2 cellular contexts compared by ENCODE assay signal in genomic region chr7:101133621-101134398, GRCh38.
A peak's percentile ranks its signal among the peaks of the same experiment; 100 is the strongest.
TF ChIP-seq lines count a peak whose summit lies in the region.

No MANE protein-coding gene starts in this region.

TF ChIP-seq in A549, 52 proteins besides CTCF, POLR2A, EP300 and RAD21:
- TF ChIP-seq CBX2 (IDR thresholded peaks at IDR 0.05; ENCODE audit: borderline replicate concordance, low read depth) (no peak), JUN (IDR thresholded peaks at IDR 0.05) (0 out of 5 replicates have a peak, but pooled peaks of 1 of the 2 experiments have one; percentile 21), CHD4 (IDR thresholded peaks at IDR 0.05; ENCODE audit: borderline replicate concordance) (no peak), HOXA7 (CRISPR knock-in tag; IDR thresholded peaks at IDR 0.05) (peak; percentile 42; the same call in 1 of the 2 replicates), TFCP2L1 (CRISPR knock-in tag; IDR thresholded peaks at IDR 0.05) (0 out of 2 replicates have a peak, but pooled peaks have one; percentile 66), RNF2 (IDR thresholded peaks at IDR 0.05; ENCODE audit: borderline replicate concordance, low read depth) (no peak), HOXB5 (CRISPR knock-in tag; IDR thresholded peaks at IDR 0.05) (no peak), RARB (CRISPR knock-in tag; IDR thresholded peaks at IDR 0.05) (no peak)

TF ChIP-seq in HepG2, 621 proteins besides CTCF, POLR2A, EP300 and RAD21 (continues in another document):
- TF ChIP-seq RBM39 (IDR thresholded peaks at IDR 0.05; ENCODE audit: low read depth, low read length, poor library complexity, severe bottlenecking) (no peak), ZNF280B (CRISPR knock-in tag; IDR thresholded peaks at IDR 0.05; ENCODE audit: borderline replicate concordance) (no peak), MAZ (IDR thresholded peaks at IDR 0.05; ENCODE audit: borderline replicate concordance, low read depth, low read length) (no peak), MAZ (CRISPR knock-in tag; IDR thresholded peaks at IDR 0.05; ENCODE audit: low read depth) (no peak), ATF4 (CRISPR knock-in tag; IDR thresholded peaks at IDR 0.05) (no peak), SALL1 (CRISPR knock-in tag; IDR thresholded peaks at IDR 0.05) (no peak), GATAD2A (CRISPR knock-in tag; IDR thresholded peaks at IDR 0.05) (no peak), ZNF790 (CRISPR knock-in tag; IDR thresholded peaks at IDR 0.05; ENCODE audit: borderline replicate concordance) (no peak), HNF1B (CRISPR knock-in tag; IDR thresholded peaks at IDR 0.05) (peak; percentile 21; the same call in 1 of the 2 replicates), ZNF841 (CRISPR knock-in tag; IDR thresholded peaks at IDR 0.05; ENCODE audit: borderline replicate concordance) (no peak), ERF (CRISPR knock-in tag; IDR thresholded peaks at IDR 0.05) (0 out of 2 replicates have a peak, but pooled peaks have one; percentile 18), STAT5B (CRISPR knock-in tag; IDR thresholded peaks at IDR 0.05) (no peak), NONO (IDR thresholded peaks at IDR 0.05) (no peak), NONO (CRISPR knock-in tag; conservative IDR thresholded peaks at IDR 0.05) (0 out of 2 replicates have a peak, but pooled peaks have one; percentile 33), CREB3 (CRISPR knock-in tag; IDR thresholded peaks at IDR 0.05) (no peak), ZNF160 (CRISPR knock-in tag; IDR thresholded peaks at IDR 0.05) (peak; percentile 19; the same call in 1 of the 2 replicates), PAF1 (CRISPR knock-in tag; IDR thresholded peaks at IDR 0.05) (0 out of 2 replicates have a peak, but pooled peaks have one; percentile 34), TCF7L2 (IDR thresholded peaks at IDR 0.05; ENCODE audit: low read depth, low read length) (no peak), ZNF605 (CRISPR knock-in tag; IDR thresholded peaks at IDR 0.05) (no peak), MED1 (CRISPR knock-in tag; IDR thresholded peaks at IDR 0.05) (peak; percentile 51; the same call in 1 of the 2 replicates), BATF2 (CRISPR knock-in tag; IDR thresholded peaks at IDR 0.05) (0 out of 2 replicates have a peak, but pooled peaks have one; percentile 49), HES4 (CRISPR knock-in tag; IDR thresholded peaks at IDR 0.05; ENCODE audit: borderline replicate concordance) (no peak), ZFX (CRISPR knock-in tag; IDR thresholded peaks at IDR 0.05; ENCODE audit: low read depth) (0 out of 2 replicates have a peak, but pooled peaks have one; percentile 19), RBFOX2 (IDR thresholded peaks at IDR 0.05; ENCODE audit: low read depth, low read length) (peak; percentile 75), KDM5B (CRISPR knock-in tag; IDR thresholded peaks at IDR 0.05; ENCODE audit: borderline replicate concordance) (peak; percentile 32; the same call in 1 of the 2 replicates), ZNF275 (CRISPR knock-in tag; IDR thresholded peaks at IDR 0.05; ENCODE audit: borderline replicate concordance) (0 out of 2 replicates have a peak, but pooled peaks have one; percentile 35), CREBL2 (CRISPR knock-in tag; IDR thresholded peaks at IDR 0.05; ENCODE audit: borderline replicate concordance) (no peak), ZNF687 (CRISPR knock-in tag; IDR thresholded peaks at IDR 0.05) (peak; percentile 31; the same call in 1 of the 2 replicates), STAT6 (CRISPR knock-in tag; IDR thresholded peaks at IDR 0.05; ENCODE audit: borderline replicate concordance) (0 out of 2 replicates have a peak, but pooled peaks have one; percentile 52), RBM22 (optimal IDR thresholded peaks at IDR 0.05; ENCODE audit: low read length) (no peak), POLR2AphosphoS5 (IDR thresholded peaks at IDR 0.05; ENCODE audit: low read depth, low read length) (peak; percentile 57), ZNF451 (CRISPR knock-in tag; IDR thresholded peaks at IDR 0.05) (no peak), ZNF589 (CRISPR knock-in tag; conservative IDR thresholded peaks at IDR 0.05) (0 out of 2 replicates have a peak, but pooled peaks have one; percentile 37), ZBTB38 (CRISPR knock-in tag; IDR thresholded peaks at IDR 0.05) (0 out of 2 replicates have a peak, but pooled peaks have one; percentile 36), YY1 (IDR thresholded peaks at IDR 0.05; ENCODE audit: insufficient read depth, insufficient replicate concordance, low read depth, low read length) (no peak), CAMTA2 (CRISPR knock-in tag; IDR thresholded peaks at IDR 0.05; ENCODE audit: borderline replicate concordance) (no peak), AGO1 (IDR thresholded peaks at IDR 0.05; ENCODE audit: low read depth, low read length, poor library complexity, severe bottlenecking) (peak; percentile 57), ZBTB1 (CRISPR knock-in tag; IDR thresholded peaks at IDR 0.05; ENCODE audit: borderline replicate concordance) (no peak), UBTF (CRISPR knock-in tag; IDR thresholded peaks at IDR 0.05) (no peak), TBL1XR1 (IDR thresholded peaks at IDR 0.05; ENCODE audit: borderline replicate concordance, low read length, partially characterized antibody) (no peak), ZNF501 (CRISPR knock-in tag; IDR thresholded peaks at IDR 0.05) (no peak; the same call in 1 of the 2 replicates), PTBP1 (IDR thresholded peaks at IDR 0.05; ENCODE audit: low read depth, low read length, poor library complexity, severe bottlenecking) (no peak), ZC3H13 (CRISPR knock-in tag; IDR thresholded peaks at IDR 0.05) (peak; percentile 69; the same call in 1 of the 2 replicates)
